ENCODE assay signal across 1 cellular context in genomic region chr12:52992699-52993557, GRCh38.
TF ChIP-seq lines count a peak whose summit lies in the region.

No MANE protein-coding gene starts in this region.

TF ChIP-seq in HCT116, 20 proteins besides CTCF, POLR2A, EP300 and RAD21:
- TF ChIP-seq SRF (IDR thresholded peaks at IDR 0.05; ENCODE audit: low read depth) (peak; percentile 25; the same call in 1 of the 2 replicates), ELF1 (IDR thresholded peaks at IDR 0.05; ENCODE audit: borderline replicate concordance, low read depth) (no peak), CBX3 (IDR thresholded peaks at IDR 0.05; ENCODE audit: low read depth) (peak; percentile 43; the same call in 1 of the 2 replicates), POLR2AphosphoS5 (IDR thresholded peaks at IDR 0.05; ENCODE audit: low read depth, low read length) (0 out of 2 replicates have a peak, but pooled peaks have one; percentile 15), JUND (IDR thresholded peaks at IDR 0.05) (peak; percentile 50), ZNF274 (IDR thresholded peaks at IDR 0.05; ENCODE audit: low read depth, low read length) (no peak), SP1 (IDR thresholded peaks at IDR 0.05; ENCODE audit: low read depth) (peak; percentile 56), YY1 (IDR thresholded peaks at IDR 0.05; ENCODE audit: extremely low read depth, insufficient replicate concordance, low read depth, low read length) (no peak)
- TF ChIP-seq, protein P1, sequence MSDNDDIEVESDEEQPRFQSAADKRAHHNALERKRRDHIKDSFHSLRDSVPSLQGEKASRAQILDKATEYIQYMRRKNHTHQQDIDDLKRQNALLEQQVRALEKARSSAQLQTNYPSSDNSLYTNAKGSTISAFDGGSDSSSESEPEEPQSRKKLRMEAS (IDR thresholded peaks at IDR 0.05), result peak; percentile 84
- TF ChIP-seq, protein P2, sequence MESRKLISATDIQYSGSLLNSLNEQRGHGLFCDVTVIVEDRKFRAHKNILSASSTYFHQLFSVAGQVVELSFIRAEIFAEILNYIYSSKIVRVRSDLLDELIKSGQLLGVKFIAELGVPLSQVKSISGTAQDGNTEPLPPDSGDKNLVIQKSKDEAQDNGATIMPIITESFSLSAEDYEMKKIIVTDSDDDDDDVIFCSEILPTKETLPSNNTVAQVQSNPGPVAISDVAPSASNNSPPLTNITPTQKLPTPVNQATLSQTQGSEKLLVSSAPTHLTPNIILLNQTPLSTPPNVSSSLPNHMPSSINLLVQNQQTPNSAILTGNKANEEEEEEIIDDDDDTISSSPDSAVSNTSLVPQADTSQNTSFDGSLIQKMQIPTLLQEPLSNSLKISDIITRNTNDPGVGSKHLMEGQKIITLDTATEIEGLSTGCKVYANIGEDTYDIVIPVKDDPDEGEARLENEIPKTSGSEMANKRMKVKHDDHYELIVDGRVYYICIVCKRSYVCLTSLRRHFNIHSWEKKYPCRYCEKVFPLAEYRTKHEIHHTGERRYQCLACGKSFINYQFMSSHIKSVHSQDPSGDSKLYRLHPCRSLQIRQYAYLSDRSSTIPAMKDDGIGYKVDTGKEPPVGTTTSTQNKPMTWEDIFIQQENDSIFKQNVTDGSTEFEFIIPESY (IDR thresholded peaks at IDR 0.05; ENCODE audit: extremely low read depth, insufficient replicate concordance, low read length), result no peak
